Comparison of ENCODE assay signal across 2 cellular contexts in the genomic region with DNA sequence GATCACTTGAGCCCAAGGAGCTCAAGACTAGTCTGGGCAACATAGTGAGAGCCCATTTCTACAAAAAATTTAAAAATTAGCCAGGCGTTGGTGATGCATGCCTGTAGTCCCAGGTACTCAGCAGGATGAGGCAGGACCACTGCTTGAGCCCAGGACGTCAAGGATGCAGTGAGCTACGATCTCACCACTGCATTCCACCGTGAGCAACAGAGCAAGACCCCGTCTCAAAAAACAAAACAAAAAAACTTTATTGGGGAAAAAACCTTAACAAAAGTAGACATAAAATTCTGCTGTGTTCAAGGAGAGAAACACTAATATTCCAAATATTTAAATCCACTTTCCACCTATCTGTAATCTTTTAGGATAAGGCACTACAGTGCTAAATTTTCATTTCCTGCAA.
A peak's percentile ranks its signal among the peaks of the same experiment; 100 is the strongest.
TF ChIP-seq lines count a peak whose summit lies in the region.

No MANE protein-coding gene starts in this region.

TF ChIP-seq in HepG2, 621 proteins besides CTCF, POLR2A, EP300 and RAD21:
- TF ChIP-seq ZBTB7B (CRISPR knock-in tag; IDR thresholded peaks at IDR 0.05) (no peak), ERF (CRISPR knock-in tag; IDR thresholded peaks at IDR 0.05) (no peak), FOXK2 (IDR thresholded peaks at IDR 0.05) (no peak), HMG20B (CRISPR knock-in tag; conservative IDR thresholded peaks at IDR 0.05) (no peak), ELK4 (CRISPR knock-in tag; IDR thresholded peaks at IDR 0.05; ENCODE audit: borderline replicate concordance) (no peak), ZNF839 (CRISPR knock-in tag; IDR thresholded peaks at IDR 0.05; ENCODE audit: borderline replicate concordance) (no peak), ZXDC (CRISPR knock-in tag; IDR thresholded peaks at IDR 0.05) (no peak)
- TF ChIP-seq, protein P1, sequence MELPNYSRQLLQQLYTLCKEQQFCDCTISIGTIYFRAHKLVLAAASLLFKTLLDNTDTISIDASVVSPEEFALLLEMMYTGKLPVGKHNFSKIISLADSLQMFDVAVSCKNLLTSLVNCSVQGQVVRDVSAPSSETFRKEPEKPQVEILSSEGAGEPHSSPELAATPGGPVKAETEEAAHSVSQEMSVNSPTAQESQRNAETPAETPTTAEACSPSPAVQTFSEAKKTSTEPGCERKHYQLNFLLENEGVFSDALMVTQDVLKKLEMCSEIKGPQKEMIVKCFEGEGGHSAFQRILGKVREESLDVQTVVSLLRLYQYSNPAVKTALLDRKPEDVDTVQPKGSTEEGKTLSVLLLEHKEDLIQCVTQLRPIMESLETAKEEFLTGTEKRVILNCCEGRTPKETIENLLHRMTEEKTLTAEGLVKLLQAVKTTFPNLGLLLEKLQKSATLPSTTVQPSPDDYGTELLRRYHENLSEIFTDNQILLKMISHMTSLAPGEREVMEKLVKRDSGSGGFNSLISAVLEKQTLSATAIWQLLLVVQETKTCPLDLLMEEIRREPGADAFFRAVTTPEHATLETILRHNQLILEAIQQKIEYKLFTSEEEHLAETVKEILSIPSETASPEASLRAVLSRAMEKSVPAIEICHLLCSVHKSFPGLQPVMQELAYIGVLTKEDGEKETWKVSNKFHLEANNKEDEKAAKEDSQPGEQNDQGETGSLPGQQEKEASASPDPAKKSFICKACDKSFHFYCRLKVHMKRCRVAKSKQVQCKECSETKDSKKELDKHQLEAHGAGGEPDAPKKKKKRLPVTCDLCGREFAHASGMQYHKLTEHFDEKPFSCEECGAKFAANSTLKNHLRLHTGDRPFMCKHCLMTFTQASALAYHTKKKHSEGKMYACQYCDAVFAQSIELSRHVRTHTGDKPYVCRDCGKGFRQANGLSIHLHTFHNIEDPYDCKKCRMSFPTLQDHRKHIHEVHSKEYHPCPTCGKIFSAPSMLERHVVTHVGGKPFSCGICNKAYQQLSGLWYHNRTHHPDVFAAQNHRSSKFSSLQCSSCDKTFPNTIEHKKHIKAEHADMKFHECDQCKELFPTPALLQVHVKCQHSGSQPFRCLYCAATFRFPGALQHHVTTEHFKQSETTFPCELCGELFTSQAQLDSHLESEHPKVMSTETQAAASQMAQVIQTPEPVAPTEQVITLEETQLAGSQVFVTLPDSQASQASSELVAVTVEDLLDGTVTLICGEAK (IDR thresholded peaks at IDR 0.05), result peak; percentile 59; the same call in 1 of the 2 replicates
- TF ChIP-seq, protein P1 (CRISPR knock-in tag; IDR thresholded peaks at IDR 0.05), result peak; percentile 95

TF ChIP-seq in K562, 482 proteins besides CTCF, POLR2A, EP300 and RAD21:
- TF ChIP-seq CXXC5 (CRISPR knock-in tag; IDR thresholded peaks at IDR 0.05) (no peak), TEAD4 (IDR thresholded peaks at IDR 0.05; ENCODE audit: low read length) (no peak), TEAD4 (CRISPR knock-in tag; IDR thresholded peaks at IDR 0.05; ENCODE audit: borderline replicate concordance) (no peak), ZNF764 (CRISPR knock-in tag; IDR thresholded peaks at IDR 0.05; ENCODE audit: low read depth) (no peak), ZNF354B (CRISPR knock-in tag; IDR thresholded peaks at IDR 0.05) (no peak), TCF7L2 (IDR thresholded peaks at IDR 0.05; ENCODE audit: low read depth, low read length) (no peak), CBX1 (IDR thresholded peaks at IDR 0.05; ENCODE audit: low read depth) (no peak), PHB (CRISPR knock-in tag; IDR thresholded peaks at IDR 0.05) (no peak), RFX5 (IDR thresholded peaks at IDR 0.05; ENCODE audit: low read depth, low read length) (no peak)
- TF ChIP-seq, protein P1 (IDR thresholded peaks at IDR 0.05), result peak; percentile 91
- TF ChIP-seq, protein P1 (CRISPR knock-in tag; IDR thresholded peaks at IDR 0.05), result peak; percentile 85
